In genomic region chr20:57500235-57500634, GRCh38 we compare ENCODE assay signal across 31 cellular contexts. TPM values are rescaled to one million over a fixed set of nuclear protein-coding genes. Genes with fewer than 3 reads are reported as not detected.
"Had no signal": no experiment of that assay in that cellular context is flagged by ENCODE, and none has a peak within 500 bp of the region (broad histone marks: within the 10 kb centered on the region; RNA-seq: fewer than 3 reads in every experiment).

No MANE protein-coding gene starts in this region.

- H3K27me3 ChIP-seq: ovary, sigmoid colon, testis, upper lobe of left lung had no signal

- H3K27ac ChIP-seq: esophagus squamous epithelium, heart right ventricle, left lung, ovary, psoas muscle, sigmoid colon, testis, tibial nerve, upper lobe of left lung had no signal

- H3K4me3 ChIP-seq: esophagus squamous epithelium, heart right ventricle, left lung, ovary, psoas muscle, sigmoid colon, testis, tibial nerve, upper lobe of left lung had no signal

- ATAC-seq: effector memory CD8-positive, alpha-beta T cell; heart right ventricle; left cardiac atrium; left lung; naive thymus-derived CD4-positive, alpha-beta T cell; psoas muscle; right cardiac atrium; stimulated activated memory B cell treated with anti-CD40 and anti-IgM and Interleukin-4, amounts not matched to agents 10 μg/mL and 1 μg/mL and 100 μg/mL, for 72 hours; stimulated activated naive CD8-positive, alpha-beta T cell treated with anti-CD3 and anti-CD28 coated beads, Interleukin-15, Interleukin-2, amounts not matched to agents 100 U/mL and 50 U/mL, for 24 hours had no signal

- H3K4me1 ChIP-seq: psoas muscle, testis, tibial nerve had no signal

- H3K9me3 ChIP-seq: esophagus squamous epithelium, heart right ventricle, left lung, ovary, psoas muscle, sigmoid colon, testis, tibial nerve, upper lobe of left lung had no signal

- DNase-seq: cortex of kidney; effector memory CD8-positive, alpha-beta T cell; erythroblast; esophagus squamous epithelium; foreskin melanocyte; glutamatergic neuron; heart right ventricle; hippocampal formation; left cardiac atrium; left lung; mesendoderm; midbrain; naive thymus-derived CD4-positive, alpha-beta T cell; nucleus accumbens; ovary; posterior cingulate gyrus; psoas muscle; right cardiac atrium; sigmoid colon; stimulated activated CD4-positive, alpha-beta T cell treated with anti-CD3 and anti-CD28 coated beads, Interleukin-2, amount 100 ng/mL, for 24 hours; stimulated activated CD4-positive, alpha-beta T cell treated with anti-CD3 and anti-CD28 coated beads, Interleukin-4, amount 100 ng/mL, for 24 hours; stimulated activated naive CD8-positive, alpha-beta T cell treated with anti-CD3 and anti-CD28 coated beads, Interleukin-15, Interleukin-2, amounts not matched to agents 100 U/mL and 50 U/mL, for 24 hours; testis; upper lobe of left lung had no signal

- H3K36me3 ChIP-seq: esophagus squamous epithelium, heart right ventricle, left lung, ovary, sigmoid colon, tibial nerve, upper lobe of left lung had no signal

RNA-seq across cellular contexts. Expression of gene CTCFL, which starts 24.7 kb away (rescaled TPM):
- total RNA-seq: dermis microvascular lymphatic vessel endothelial cell; heart right ventricle; left cardiac atrium; left lung; lower leg skin; lung microvascular endothelial cell; naive thymus-derived CD4-positive, alpha-beta T cell; psoas muscle; renal cortical epithelial cell; right cardiac atrium; skeletal muscle tissue; tibial nerve had no signal
- polyA plus RNA-seq: heart right ventricle; naive thymus-derived CD4-positive, alpha-beta T cell; psoas muscle; right cardiac atrium; sigmoid colon had no signal
